Comparison of ENCODE assay signal across 8 cellular contexts in genomic region chr20:10670521-10671220, GRCh38. TPM values are rescaled to one million over a fixed set of nuclear protein-coding genes. Genes with fewer than 3 reads are reported as not detected.
DNase-seq lines count a peak whose midpoint lies in the region; ATAC-seq, FAIRE-seq and TF ChIP-seq lines count a peak whose summit lies in the region.

No MANE protein-coding gene starts in this region.

- CTCF ChIA-PET in RWPE1 (lab: Yijun Ruan, JAX), result interaction anchor here (0.5 to 1.7 kb wide), 14 partner anchors 118 to 681 kb away, joined by 3 to 6 read pairs (median 3); no protein-coding TSS in a partner anchor

- H3K27me3 ChIP-seq in iPS-15b (ENCODE audit: control insufficient read depth, insufficient read depth, low read length) (peaks cover 2% of the 10 kb centered on the region), suprapubic skin (no peaks in the 10 kb centered on the region)

- ATAC-seq in HG02610 (IDR thresholded peaks at IDR 0.05; ENCODE audit: unreplicated experiment), result peak; percentile 35

- TF ChIP-seq EP300 in suprapubic skin (IDR thresholded peaks at IDR 0.05), result no peak

- H3K4me3 ChIP-seq in iPS-15b (ENCODE audit: low read depth, low read length) (peak overlapping the region; percentile 77), suprapubic skin (peak overlapping the region; percentile 88)

- 37% methylated on average over 17 of the region's 17 CpGs for WGBS in suprapubic skin

- no peaks in the 10 kb centered on the region for H3K36me3 ChIP-seq in iPS-15b (ENCODE audit: control insufficient read depth, insufficient read depth, low read length)
- peaks cover 5% of the 10 kb centered on the region for H3K36me3 ChIP-seq in suprapubic skin

- FAIRE-seq in GM18507 (lab: Jason Lieb, UNC), result peak; percentile 93

- POLR2A ChIA-PET in RWPE1 (lab: Yijun Ruan, JAX; ENCODE audit: low non-redundant PET), result interaction anchor here (1.0 kb wide), 1 partner anchor 369 kb away, joined by 3 read pairs; no protein-coding TSS in a partner anchor

- no peaks in the 10 kb centered on the region for H3K9me3 ChIP-seq in iPS-15b (ENCODE audit: control insufficient read depth, insufficient read depth, low read length)
- no peaks in the 10 kb centered on the region for H3K9me3 ChIP-seq in suprapubic skin

- DNase-seq in GM18507 (ENCODE audit: extremely low spot score, insufficient read length, low read depth) (no peak), RWPE1 (ENCODE audit: low spot score) (no peak), suprapubic skin (ENCODE audit: low spot score in 2 of 2) (no peak), HCEC 1CT (no peak), epidermal melanocyte (ENCODE audit: insufficient read length, low spot score) (no peak), NCI-H748 treated with DMSO at 0.1 percent for 48 hours (lab: John Stamatoyannopoulos, UW) (no peak)

- peak overlapping the region; percentile 99 for H3K27ac ChIP-seq in RWPE1
- peak overlapping the region; percentile 100 for H3K27ac ChIP-seq in suprapubic skin

- TF ChIP-seq CTCF in RWPE1 (conservative IDR thresholded peaks at IDR 0.05; ENCODE audit: low read depth), result no peak
- no peak for TF ChIP-seq CTCF in suprapubic skin (IDR thresholded peaks at IDR 0.05)

- peaks cover 27% of the 10 kb centered on the region for H3K4me1 ChIP-seq in iPS-15b (ENCODE audit: control insufficient read depth, insufficient read depth, low read length)
- H3K4me1 ChIP-seq in suprapubic skin, result peaks cover 72% of the 10 kb centered on the region

- no peak overlapping the region for H3K9ac ChIP-seq in iPS-15b (ENCODE audit: low read depth, low read length)

- TF ChIP-seq POLR2A in suprapubic skin (IDR thresholded peaks at IDR 0.05), result no peak

RNA-seq across cellular contexts. Expression of gene JAG1, which starts 3.1 kb away (rescaled TPM):
- 100 to 1,000 TPM; 133 to 367 (median 191) TPM for total RNA-seq in suprapubic skin
